7 cellular contexts compared by ENCODE assay signal in genomic region chr2:62196278-62196901, GRCh38. TPM values are rescaled to one million over a fixed set of nuclear protein-coding genes. Genes with fewer than 3 reads are reported as not detected.
DNase-seq lines count a peak whose midpoint lies in the region; ATAC-seq, FAIRE-seq and TF ChIP-seq lines count a peak whose summit lies in the region.

No MANE protein-coding gene starts in this region.

- peaks cover 17% of the 10 kb centered on the region for H3K36me3 Mint-ChIP-seq in activated T-helper 17 cell treated with anti-CD3 and anti-CD28 coated beads, Interleukin-2, amount 50 U/mL, for 72 hours (ENCODE audit: low read depth)
- no peaks in the 10 kb centered on the region for H3K36me3 Mint-ChIP-seq in osteocyte (ENCODE audit: unreplicated experiment)

- H3K4me1 ChIP-seq in tibial nerve, result peaks cover 0 to 41% (median 16%) of the 10 kb centered on the region in 4 donors

- peak; percentile 38 for DNase-seq in NOMO-1 treated with dmso at 0.1 percent for 144 hours (lab: John Stamatoyannopoulos, UW; ENCODE audit: unreplicated experiment)
- DNase-seq in frontal cortex (ENCODE audit: low spot score in 2 of 2), result peak; percentile 39 to 59
- DNase-seq in osteocyte (ENCODE audit: extremely low spot score, unreplicated experiment), result peak; percentile 86
- peak in 1 of 2 donors; percentile 24 for DNase-seq in tibial nerve (ENCODE audit: low spot score in 2 of 2)

- peak overlapping the region; percentile 81 for H3K4me3 Mint-ChIP-seq in activated T-helper 17 cell treated with anti-CD3 and anti-CD28 coated beads, Interleukin-2, amount 50 U/mL, for 72 hours
- H3K4me3 Mint-ChIP-seq in osteocyte (ENCODE audit: unreplicated experiment), result peak overlapping the region; percentile 83

- no peaks in the 10 kb centered on the region for H3K36me3 ChIP-seq in tibial nerve

- TF ChIP-seq EP300 in tibial nerve (IDR thresholded peaks at IDR 0.05), result no peak

- no peaks in the 10 kb centered on the region for H3K9me3 ChIP-seq in tibial nerve

- FAIRE-seq in frontal cortex (lab: Jason Lieb, UNC), result no peak

- no peak overlapping the region for H3K27ac Mint-ChIP-seq in activated T-helper 17 cell treated with anti-CD3 and anti-CD28 coated beads, Interleukin-2, amount 50 U/mL, for 72 hours
- H3K27ac Mint-ChIP-seq in osteocyte (ENCODE audit: unreplicated experiment), result peak overlapping the region; percentile 59

- WGBS in tibial nerve, 2 donors, result 0% methylated on average over 28 to 36 of the region's 63 CpGs

- no peak for TF ChIP-seq POLR2A in tibial nerve (IDR thresholded peaks at IDR 0.05)

- peaks cover 32% of the 10 kb centered on the region for H3K4me1 Mint-ChIP-seq in activated T-helper 17 cell treated with anti-CD3 and anti-CD28 coated beads, Interleukin-2, amount 50 U/mL, for 72 hours
- peaks cover 23% of the 10 kb centered on the region for H3K4me1 Mint-ChIP-seq in osteocyte (ENCODE audit: unreplicated experiment)

- H3K27ac ChIP-seq in tibial nerve, result peak overlapping the region; percentile 78 to 92 (median 91)

- no peaks in the 10 kb centered on the region for H3K27me3 Mint-ChIP-seq in activated T-helper 17 cell treated with anti-CD3 and anti-CD28 coated beads, Interleukin-2, amount 50 U/mL, for 72 hours
- no peaks in the 10 kb centered on the region for H3K27me3 Mint-ChIP-seq in osteocyte (ENCODE audit: unreplicated experiment)

- peak; percentile 12 for TF ChIP-seq CTCF in osteocyte (IDR thresholded peaks at IDR 0.05)
- no peak for TF ChIP-seq CTCF in tibial nerve (IDR thresholded peaks at IDR 0.05)

- peak; percentile 6 for ATAC-seq in GM18858 (IDR thresholded peaks at IDR 0.05; ENCODE audit: unreplicated experiment)
- ATAC-seq in HG02840 (IDR thresholded peaks at IDR 0.05; ENCODE audit: low FRiP score, unreplicated experiment), result peak; percentile 26
- ATAC-seq in activated T-helper 17 cell treated with anti-CD3 and anti-CD28 coated beads, Interleukin-2, amount 50 U/mL, for 72 hours (replicated peaks), result peak; percentile 57

- peak overlapping the region; percentile 60 to 87 (median 81) for H3K4me3 ChIP-seq in tibial nerve

- no peaks in the 10 kb centered on the region for H3K9me3 Mint-ChIP-seq in activated T-helper 17 cell treated with anti-CD3 and anti-CD28 coated beads, Interleukin-2, amount 50 U/mL, for 72 hours
- H3K9me3 Mint-ChIP-seq in osteocyte (ENCODE audit: unreplicated experiment), result no peaks in the 10 kb centered on the region

- no peaks in the 10 kb centered on the region for H3K27me3 ChIP-seq in tibial nerve

RNA-seq across cellular contexts. Expression of gene B3GNT2, which starts 0.5 kb away (rescaled TPM):
- 10 to 100 TPM; 15.0 to 20.1 TPM for total RNA-seq in activated T-helper 17 cell treated with anti-CD3 and anti-CD28 coated beads, Interleukin-2, amount 50 U/mL, for 72 hours
- total RNA-seq in frontal cortex (106 TPM), osteocyte (7.9 and 8.9 TPM in 2 replicates), tibial nerve (10 to 100 TPM; 12.6 to 41.9 (median 28.0) TPM)

Comparison
In these comparisons a context has a peak if more than half of its experiments do, and no peak if none do; other contexts are left out.
1. ATAC-seq: peak in every context shown above with its lines; median percentile 57 in activated T-helper 17 cell treated with anti-CD3 and anti-CD28 coated beads, Interleukin-2, amount 50 U/mL, for 72 hours; 26 in HG02840; 6 in GM18858.